In genomic region chr16:58515871-58516767, GRCh38 we compare ENCODE assay signal across 8 cellular contexts. TPM values are rescaled to one million over a fixed set of nuclear protein-coding genes. Genes with fewer than 3 reads are reported as not detected.
DNase-seq lines count a peak whose midpoint lies in the region; ATAC-seq and TF ChIP-seq lines count a peak whose summit lies in the region.

No MANE protein-coding gene starts in this region.

- H3K9me2 ChIP-seq in OCI-LY7 (ENCODE audit: insufficient read depth, low read length), result no peaks in the 10 kb centered on the region

- H3K79me2 ChIP-seq in OCI-LY7 (ENCODE audit: insufficient read depth, low read depth, low read length), result no peaks in the 10 kb centered on the region

- peak; percentile 75 for DNase-seq in OCI-LY7 (ENCODE audit: low spot score)
- no peak for DNase-seq in astrocyte of the cerebellum (ENCODE audit: low read depth)
- DNase-seq in stimulated activated CD4-positive, alpha-beta T cell treated with anti-CD3 and anti-CD28 coated beads, Interleukin-12 subunit alpha, Interleukin-12 subunit beta, amount 100 ng/mL, for 4 hours, result peak; percentile 44
- no peak for DNase-seq in NCI-H1694 treated with DMSO at 0.1 percent for 48 hours (lab: John Stamatoyannopoulos, UW)

- peak overlapping the region; percentile 69 for H3K4me2 ChIP-seq in OCI-LY7 (ENCODE audit: low read length)

- no peak overlapping the region; the same call in 1 of the 2 replicates for H2AFZ ChIP-seq in OCI-LY7 (ENCODE audit: low read length)

- H3K4me3 ChIP-seq in OCI-LY7 (ENCODE audit: low read depth, low read length, poor library complexity, severe bottlenecking), result peak overlapping the region; percentile 76
- peak overlapping the region; percentile 78 for H3K4me3 ChIP-seq in astrocyte of the cerebellum (ENCODE audit: low read depth, low read length)
- H3K4me3 ChIP-seq in iPS-18c (ENCODE audit: insufficient read depth, low read depth, low read length), result peak overlapping the region; percentile 90

- intact Hi-C loops in OCI-LY7 (cut with micrococcal nuclease; ENCODE audit: unreplicated experiment), result no loop called here

- POLR2A ChIA-PET in OCI-LY7 (lab: Charles Lee), result interaction anchor here (0.6 to 1.8 kb wide), 3 partner anchors 29 to 217 kb away, joined by 3 to 4 read pairs (median 3); no protein-coding TSS in a partner anchor

- peaks cover 69% of the 10 kb centered on the region for H3K36me3 ChIP-seq in OCI-LY7 (ENCODE audit: insufficient read depth, low read length)

- peaks cover 15% of the 10 kb centered on the region for H3K4me1 ChIP-seq in OCI-LY7 (ENCODE audit: insufficient read depth, low read length, poor library complexity, severe bottlenecking)

- peak overlapping the region; percentile 89 for H3K27ac ChIP-seq in 22Rv1
- peak overlapping the region; percentile 35 for H3K27ac ChIP-seq in OCI-LY7 (ENCODE audit: low read depth, low read length, poor library complexity, severe bottlenecking)

- TF ChIP-seq CTCF in 22Rv1 (IDR thresholded peaks at IDR 0.05) (peak; percentile 19; the same call in 1 of the 2 replicates), OCI-LY7 (conservative IDR thresholded peaks at IDR 0.05; ENCODE audit: low read length) (no peak), astrocyte of the cerebellum (IDR thresholded peaks at IDR 0.05; ENCODE audit: low read depth, low read length, missing control alignments) (no peak)

- CTCF ChIA-PET in OCI-LY7 (lab: Charles Lee; ENCODE audit: unreplicated experiment), result interaction anchor here (1.3 kb wide), 1 partner anchor 180 kb away, joined by 3 read pairs; no protein-coding TSS in a partner anchor

- peaks cover 6% of the 10 kb centered on the region; the same call in 1 of the 2 replicates for H4K20me1 ChIP-seq in OCI-LY7 (ENCODE audit: insufficient read depth, low read length)

- ATAC-seq in GM18520 (IDR thresholded peaks at IDR 0.05; ENCODE audit: unreplicated experiment), result peak; percentile 26
- ATAC-seq in HG02973 (IDR thresholded peaks at IDR 0.05; ENCODE audit: unreplicated experiment), result peak; percentile 28

- no TSS peak for BruUV-seq in OCI-LY7 (replicated peaks; lab: Mats Ljungman, UMichigan)

- H3K9me3 ChIP-seq in OCI-LY7 (ENCODE audit: low read length) (no peaks in the 10 kb centered on the region), iPS-18c (ENCODE audit: control insufficient read depth, insufficient read depth, low read length) (no peaks in the 10 kb centered on the region)

- in situ Hi-C loops in astrocyte of the cerebellum (cut with HindIII; ENCODE audit: low sequenced_read_pairs), result no loop called here

RNA-seq across cellular contexts. Expression of gene SETD6, which starts 0.8 kb away (rescaled TPM):
- 13.5 and 19.6 TPM in 2 replicates for total RNA-seq in OCI-LY7 (2014; rRNA removed; shearing (Covaris generic))
- total RNA-seq in OCI-LY7 (2022), result 33.1 and 33.6 TPM in 2 replicates

RNA-seq across cellular contexts. Expression of gene NDRG4, which starts 16.2 kb away (rescaled TPM):
- 2.9 and 8.8 TPM in 2 replicates for total RNA-seq in OCI-LY7 (2014; rRNA removed; shearing (Covaris generic))
- total RNA-seq in OCI-LY7 (2022), result 9.5 and 10.9 TPM in 2 replicates

Comparison
In these comparisons a context has a peak if more than half of its experiments do, and no peak if none do; other contexts are left out.
1. DNase-seq: peak in OCI-LY7 (single experiment) and stimulated activated CD4-positive, alpha-beta T cell treated with anti-CD3 and anti-CD28 coated beads, Interleukin-12 subunit alpha, Interleukin-12 subunit beta, amount 100 ng/mL, for 4 hours (single experiment); none in astrocyte of the cerebellum (single experiment) and NCI-H1694 treated with DMSO at 0.1 percent for 48 hours (single experiment).
2. Peak in every context shown above with its lines, with median percentiles within 50 percentile points of each other: H3K4me3 ChIP-seq.